Comparison of ENCODE assay signal across 21 cellular contexts in genomic region chr9:94729199-94729598, GRCh38.
"Had no signal": no experiment of that assay in that cellular context is flagged by ENCODE, and none has a peak within 500 bp of the region (broad histone marks: within the 10 kb centered on the region; RNA-seq: fewer than 3 reads in every experiment).

No MANE protein-coding gene starts in this region.

- H3K27ac Mint-ChIP-seq: activated naive CD4-positive, alpha-beta T cell treated with anti-CD3 and anti-CD28 coated beads, Interleukin-2, amount 50 U/mL, for 24 hours; natural killer cell treated with Interleukin-12 subunit alpha and Interleukin-12 subunit beta and Interleukin-15 and Interleukin-18, amount 100 ng/mL, for 72 hours; T-cell had no signal

- H3K4me3 Mint-ChIP-seq: activated naive CD4-positive, alpha-beta T cell treated with anti-CD3 and anti-CD28 coated beads, Interleukin-2, amount 50 U/mL, for 24 hours; activated T-cell treated with anti-CD3 and anti-CD28 coated beads, Interleukin-2, amount 50 U/mL, for 4 hours; natural killer cell treated with Interleukin-12 subunit alpha and Interleukin-12 subunit beta and Interleukin-15 and Interleukin-18, amount 100 ng/mL, for 72 hours; T-cell had no signal

- H3K9me3 Mint-ChIP-seq: activated naive CD4-positive, alpha-beta T cell treated with anti-CD3 and anti-CD28 coated beads, Interleukin-2, amount 50 U/mL, for 24 hours; activated T-cell treated with anti-CD3 and anti-CD28 coated beads, Interleukin-2, amount 50 U/mL, for 4 hours; natural killer cell treated with Interleukin-12 subunit alpha and Interleukin-12 subunit beta and Interleukin-15 and Interleukin-18, amount 100 ng/mL, for 72 hours; T-cell had no signal

- H3K27me3 ChIP-seq: adrenal gland, cardiac muscle cell, tibial nerve had no signal

- DNase-seq: activated CD4-positive, alpha-beta T cell treated with anti-CD3 and anti-CD28 coated beads, Interleukin-2, amount 50 U/mL, for 48 hours; activated effector memory CD4-positive, alpha-beta T cell treated with Interleukin-2 at 50 U/mL for 16 hours; activated T-cell treated with anti-CD3 and anti-CD28 coated beads, Interleukin-2, amount 50 U/mL, for 4 hours; adrenal gland; glutamatergic neuron; hypothalamus; occipital lobe; small intestine; stimulated activated CD4-positive, alpha-beta T cell treated with anti-CD3 and anti-CD28 coated beads, Interleukin-4, amount 100 ng/mL, for 4 hours; stimulated activated CD8-positive, alpha-beta memory T cell treated with anti-CD3 and anti-CD28 coated beads, Interleukin-4, amount 100 ng/mL, for 48 hours; stimulated activated naive CD4-positive, alpha-beta T cell treated with Interleukin-2 at 50 U/mL for 16 hours; substantia nigra; T-cell; T1000 had no signal

- H3K9me3 ChIP-seq: adrenal gland, tibial nerve had no signal

- FAIRE-seq: endometrium, small intestine had no signal

- ATAC-seq: activated CD4-positive, CD25-positive, alpha-beta regulatory T cell treated with anti-CD3 and anti-CD28 coated beads, Interleukin-2, amount 50 U/mL, for 24 hours; activated T-cell treated with anti-CD3 and anti-CD28 coated beads, Interleukin-2, amount 50 U/mL, for 4 hours; esophagus mucosa; natural killer cell treated with Interleukin-12 subunit alpha and Interleukin-12 subunit beta and Interleukin-15 and Interleukin-18, amount 100 ng/mL, for 72 hours; T-cell had no signal

- H3K36me3 ChIP-seq: adrenal gland, cardiac muscle cell, tibial nerve had no signal

- H3K27me3 Mint-ChIP-seq: activated naive CD4-positive, alpha-beta T cell treated with anti-CD3 and anti-CD28 coated beads, Interleukin-2, amount 50 U/mL, for 24 hours; natural killer cell treated with Interleukin-12 subunit alpha and Interleukin-12 subunit beta and Interleukin-15 and Interleukin-18, amount 100 ng/mL, for 72 hours; T-cell had no signal

- H3K4me3 ChIP-seq: adrenal gland, cardiac muscle cell, tibial nerve had no signal

- H3K36me3 Mint-ChIP-seq: activated naive CD4-positive, alpha-beta T cell treated with anti-CD3 and anti-CD28 coated beads, Interleukin-2, amount 50 U/mL, for 24 hours; natural killer cell treated with Interleukin-12 subunit alpha and Interleukin-12 subunit beta and Interleukin-15 and Interleukin-18, amount 100 ng/mL, for 72 hours; T-cell had no signal

- H3K27ac ChIP-seq: adrenal gland, cardiac muscle cell, tibial nerve had no signal
